ENCODE assay signal across 10 cellular contexts in genomic region chr2:150234787-150235512, GRCh38.
A peak's percentile ranks its signal among the peaks of the same experiment; 100 is the strongest.
DNase-seq lines count a peak whose midpoint lies in the region; ATAC-seq and TF ChIP-seq lines count a peak whose summit lies in the region.
"Had no signal": no experiment of that assay in that cellular context is flagged by ENCODE, and none has a peak within 500 bp of the region (broad histone marks: within the 10 kb centered on the region; RNA-seq: fewer than 3 reads in every experiment).

No MANE protein-coding gene starts in this region.

- ATAC-seq in GM18861 (IDR thresholded peaks at IDR 0.05; ENCODE audit: unreplicated experiment): no peak

- no peak for TF ChIP-seq CTCF in GM10266 (IDR thresholded peaks at IDR 0.05; ENCODE audit: control insufficient read depth, insufficient read depth, low read depth, missing control alignments)

- DNase-seq in HS-27A (ENCODE audit: low read depth): peak; percentile 36
- peak; percentile 3 for DNase-seq in SK-N-DZ (ENCODE audit: low spot score)
- peak; percentile 51 for DNase-seq in globus pallidus (ENCODE audit: low spot score)
- peak; percentile 52 for DNase-seq in superior temporal gyrus (ENCODE audit: extremely low spot score)
- no peak for DNase-seq in cerebellar cortex (ENCODE audit: low spot score)
- no peak for DNase-seq in GM10266 (ENCODE audit: extremely low spot score)
- DNase-seq: H9; PC-9; stimulated activated naive CD4-positive, alpha-beta T cell had no signal

Comparison
In these comparisons a context has a peak if more than half of its experiments do, and no peak if none do; other contexts are left out.
1. DNase-seq: peak in HS-27A (single experiment), SK-N-DZ (single experiment), globus pallidus (single experiment) and superior temporal gyrus (single experiment); none in cerebellar cortex (single experiment) and GM10266 (single experiment).